7 cellular contexts compared by ENCODE assay signal in the genomic region with DNA sequence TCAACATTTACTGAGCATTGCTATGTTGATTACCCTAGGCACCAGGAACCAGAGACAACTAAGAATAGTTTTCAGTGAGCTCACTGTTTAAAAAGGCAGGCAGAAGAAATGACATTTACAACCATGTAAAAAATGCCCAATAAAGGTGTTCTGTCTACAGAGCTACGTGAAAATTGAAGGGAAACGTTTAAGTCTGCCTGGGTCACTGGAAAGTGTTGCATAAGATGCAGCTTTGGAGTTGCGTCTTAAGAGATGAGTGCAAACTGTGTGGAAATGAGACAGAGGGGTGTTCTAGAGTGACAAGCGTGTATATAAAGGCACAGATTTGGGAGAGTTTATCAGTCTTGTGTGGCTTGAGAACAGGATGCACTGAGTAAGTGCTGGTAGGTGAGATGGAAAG.
"Had no signal": no experiment of that assay in that cellular context is flagged by ENCODE, and none has a peak within 500 bp of the region (broad histone marks: within the 10 kb centered on the region; RNA-seq: fewer than 3 reads in every experiment).

No MANE protein-coding gene starts in this region.

- H3K27ac ChIP-seq: HL-60 had no signal

- DNase-seq: H9, HCEC 1CT, IMR-90, KG1 had no signal

- H3K4me2 ChIP-seq: GM23338 had no signal

- H2AFZ ChIP-seq: GM23338 had no signal

- H3K4me3 ChIP-seq: GM23338, K562 had no signal
